21 cellular contexts compared by ENCODE assay signal in genomic region chr16:88072571-88073001, GRCh38.
"Had no signal": no experiment of that assay in that cellular context is flagged by ENCODE, and none has a peak within 500 bp of the region (broad histone marks: within the 10 kb centered on the region; RNA-seq: fewer than 3 reads in every experiment).

No MANE protein-coding gene starts in this region.

- ATAC-seq: activated T-cell treated with anti-CD3 and anti-CD28 coated beads, Interleukin-2, amount 50 U/mL, for 4 hours; activated T-helper 17 cell treated with anti-CD3 and anti-CD28 coated beads, Interleukin-2, amount 50 U/mL, for 72 hours; naive thymus-derived CD4-positive, alpha-beta T cell; pancreas; psoas muscle; WTC11 had no signal

- H3K4me1 ChIP-seq: esophagus squamous epithelium, pancreas, psoas muscle, tibial nerve had no signal

- H3K27me3 ChIP-seq: esophagus squamous epithelium, pancreas, tibial nerve had no signal

- DNase-seq: activated CD4-positive, alpha-beta memory T cell treated with anti-CD3 and anti-CD28 coated beads, Interleukin-2, amount 10 ng/mL, durations not matched to agents 7 days and 5 days; activated CD4-positive, alpha-beta T cell treated with anti-CD3 and anti-CD28 coated beads for 1 hour; activated CD4-positive, alpha-beta T cell treated with anti-CD3 and anti-CD28 coated beads, Interleukin-2, amount 10 ng/mL, durations not matched to agents 7 days and 5 days; activated CD8-positive, alpha-beta memory T cell treated with anti-CD3 and anti-CD28 coated beads, Interleukin-2, amount 50 U/mL, for 48 hours; activated gamma-delta T cell treated with Interleukin-2 at 50 U/mL for 16 hours; activated naive CD4-positive, alpha-beta T cell treated with anti-CD3 and anti-CD28 coated beads, Interleukin-2, amount 50 U/mL, for 16 hours; activated T-cell treated with anti-CD3 and anti-CD28 coated beads, Interleukin-2, amount 50 U/mL, for 4 hours; dermis blood vessel endothelial cell; effector CD8-positive, alpha-beta T cell; esophagus squamous epithelium; foreskin melanocyte; naive thymus-derived CD4-positive, alpha-beta T cell; stimulated activated CD4-positive, alpha-beta T cell treated with anti-CD3 and anti-CD28 coated beads, Interleukin-2, amount 100 ng/mL, for 48 hours; stimulated activated naive CD4-positive, alpha-beta T cell treated with Interleukin-2 at 50 U/mL for 16 hours; T-helper 2 cell had no signal

- H3K4me3 ChIP-seq: esophagus squamous epithelium, pancreas, psoas muscle, tibial nerve had no signal

- H3K27ac ChIP-seq: epithelial cell of prostate, esophagus squamous epithelium, pancreas, psoas muscle, tibial nerve had no signal

- H3K9me3 ChIP-seq: esophagus squamous epithelium, pancreas, psoas muscle, tibial nerve had no signal
